1 cellular context compared by ENCODE assay signal in genomic region chr2:270861-271260, GRCh38.
TF ChIP-seq lines count a peak whose summit lies in the region.

No MANE protein-coding gene starts in this region.

TF ChIP-seq in HepG2, 621 proteins besides CTCF, POLR2A, EP300 and RAD21 (continued from another document and continues in another):
- TF ChIP-seq ZBED4 (CRISPR knock-in tag; IDR thresholded peaks at IDR 0.05; ENCODE audit: borderline replicate concordance) (no peak), ZNF451 (CRISPR knock-in tag; IDR thresholded peaks at IDR 0.05) (no peak), REL (CRISPR knock-in tag; conservative IDR thresholded peaks at IDR 0.05) (no peak), SP1 (IDR thresholded peaks at IDR 0.05) (no peak), SP1 (CRISPR knock-in tag; IDR thresholded peaks at IDR 0.05) (no peak), ZNF552 (CRISPR knock-in tag; IDR thresholded peaks at IDR 0.05; ENCODE audit: borderline replicate concordance) (no peak), MIXL1 (CRISPR knock-in tag; IDR thresholded peaks at IDR 0.05) (no peak), MYNN (CRISPR knock-in tag; IDR thresholded peaks at IDR 0.05; ENCODE audit: low read depth) (no peak), ZNF383 (CRISPR knock-in tag; IDR thresholded peaks at IDR 0.05; ENCODE audit: borderline replicate concordance) (no peak), ZFP91 (CRISPR knock-in tag; IDR thresholded peaks at IDR 0.05; ENCODE audit: borderline replicate concordance) (no peak), MXD3 (CRISPR knock-in tag; IDR thresholded peaks at IDR 0.05) (no peak), MED1 (CRISPR knock-in tag; IDR thresholded peaks at IDR 0.05) (peak; percentile 36; the same call in 1 of the 2 replicates), ZNF503 (CRISPR knock-in tag; IDR thresholded peaks at IDR 0.05) (no peak), ELK4 (CRISPR knock-in tag; IDR thresholded peaks at IDR 0.05; ENCODE audit: borderline replicate concordance) (no peak), ZSCAN22 (CRISPR knock-in tag; IDR thresholded peaks at IDR 0.05) (no peak), ZNF710 (CRISPR knock-in tag; IDR thresholded peaks at IDR 0.05; ENCODE audit: borderline replicate concordance) (no peak), TAF1 (CRISPR knock-in tag; IDR thresholded peaks at IDR 0.05) (no peak), NONO (IDR thresholded peaks at IDR 0.05) (no peak), NONO (CRISPR knock-in tag; conservative IDR thresholded peaks at IDR 0.05) (no peak), ZBTB38 (CRISPR knock-in tag; IDR thresholded peaks at IDR 0.05) (0 out of 2 replicates have a peak, but pooled peaks have one; percentile 57), MTA1 (CRISPR knock-in tag; IDR thresholded peaks at IDR 0.05; ENCODE audit: borderline replicate concordance) (no peak), KLF13 (CRISPR knock-in tag; IDR thresholded peaks at IDR 0.05) (no peak), EED (CRISPR knock-in tag; IDR thresholded peaks at IDR 0.05) (no peak), ZFP37 (CRISPR knock-in tag; IDR thresholded peaks at IDR 0.05; ENCODE audit: borderline replicate concordance) (no peak), RBM22 (optimal IDR thresholded peaks at IDR 0.05; ENCODE audit: low read length) (peak; percentile 95), HCFC1 (IDR thresholded peaks at IDR 0.05; ENCODE audit: low read depth, low read length) (no peak), KDM1A (CRISPR knock-in tag; IDR thresholded peaks at IDR 0.05) (no peak), PLSCR1 (CRISPR knock-in tag; IDR thresholded peaks at IDR 0.05; ENCODE audit: borderline replicate concordance) (no peak), ZNF318 (CRISPR knock-in tag; IDR thresholded peaks at IDR 0.05) (no peak), ZNF670 (CRISPR knock-in tag; IDR thresholded peaks at IDR 0.05; ENCODE audit: borderline replicate concordance) (no peak), ZNF335 (CRISPR knock-in tag; IDR thresholded peaks at IDR 0.05) (no peak), NCOR1 (IDR thresholded peaks at IDR 0.05; ENCODE audit: borderline replicate concordance, low read length) (no peak), HMGXB4 (CRISPR knock-in tag; IDR thresholded peaks at IDR 0.05; ENCODE audit: borderline replicate concordance in 1 of 2, low read depth in 1 of 2) (no peak), HIC2 (CRISPR knock-in tag; IDR thresholded peaks at IDR 0.05; ENCODE audit: low read depth) (no peak)
